Comparison of ENCODE assay signal across 8 cellular contexts in genomic region chr7:116499168-116500070, GRCh38. TPM values are rescaled to one million over a fixed set of nuclear protein-coding genes. Genes with fewer than 3 reads are reported as not detected.
DNase-seq lines count a peak whose midpoint lies in the region; ATAC-seq and TF ChIP-seq lines count a peak whose summit lies in the region.

A gene with protein sequence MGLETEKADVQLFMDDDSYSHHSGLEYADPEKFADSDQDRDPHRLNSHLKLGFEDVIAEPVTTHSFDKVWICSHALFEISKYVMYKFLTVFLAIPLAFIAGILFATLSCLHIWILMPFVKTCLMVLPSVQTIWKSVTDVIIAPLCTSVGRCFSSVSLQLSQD (plus strand): TSS chr7:116499738. CDS start chr7:116499782, 44 bp downstream.

- CTCF ChIA-PET in activated CD8-positive, alpha-beta T cell treated with anti-CD3 and anti-CD28 coated beads for 36 hours (lab: Charles Lee) = no interaction called here

- 6 to 23% methylated on average over 7 to 8 of the region's 85 CpGs for WGBS in esophagus squamous epithelium, 2 donors
- WGBS in urinary bladder = 3% methylated on average over 84 of the region's 85 CpGs

- no peaks in the 10 kb centered on the region for H3K9me3 Mint-ChIP-seq in activated CD8-positive, alpha-beta T cell treated with anti-CD3 and anti-CD28 coated beads for 36 hours

- no peaks in the 10 kb centered on the region for H3K36me3 Mint-ChIP-seq in activated CD8-positive, alpha-beta T cell treated with anti-CD3 and anti-CD28 coated beads for 36 hours (ENCODE audit: low read depth)

- H3K27ac Mint-ChIP-seq in activated CD8-positive, alpha-beta T cell treated with anti-CD3 and anti-CD28 coated beads for 36 hours = no peak within 1 kb of the TSS

- DNase-seq in stimulated activated CD4-positive, alpha-beta T cell treated with anti-CD3 and anti-CD28 coated beads, Interleukin-1b, Interleukin-23, amount 100 ng/mL, for 48 hours = peak; percentile 2
- no peak for DNase-seq in stimulated activated CD4-positive, alpha-beta T cell treated with anti-CD3 and anti-CD28 coated beads, Interleukin-2, amount 100 ng/mL, for 48 hours
- DNase-seq in HL-60 (ENCODE audit: low read depth in 1 of 2, low spot score in 1 of 2) (no peak), esophagus squamous epithelium (lab: John Stamatoyannopoulos, UW) (no peak)
- peak; percentile 30 for DNase-seq in activated CD8-positive, alpha-beta T cell treated with anti-CD3 and anti-CD28 coated beads for 36 hours

- H3K27me3 Mint-ChIP-seq in activated CD8-positive, alpha-beta T cell treated with anti-CD3 and anti-CD28 coated beads for 36 hours = peaks cover 40% of the 10 kb centered on the region

- ATAC-seq in activated CD8-positive, alpha-beta T cell treated with anti-CD3 and anti-CD28 coated beads for 36 hours = peak; percentile 50
- ATAC-seq in HG03342 (IDR thresholded peaks at IDR 0.05; ENCODE audit: unreplicated experiment) = no peak

- TF ChIP-seq POLR2A in esophagus squamous epithelium (IDR thresholded peaks at IDR 0.05) = peak in 2 of 4 donors; percentile 62 to 68

- intact Hi-C loops in activated CD8-positive, alpha-beta T cell treated with anti-CD3 and anti-CD28 coated beads for 36 hours (cut with micrococcal nuclease) = no loop called here
- intact Hi-C loops in esophagus squamous epithelium (cut with DNase I) = no loop called here

- H3K9ac ChIP-seq in muscle layer of colon (ENCODE audit: low read length) = peak within 1 kb of the TSS; percentile 97

- H3K27me3 ChIP-seq in HL-60 (ENCODE audit: insufficient read depth, poor library complexity, severe bottlenecking) = peaks cover 33% of the 10 kb centered on the region
- no peaks in the 10 kb centered on the region for H3K27me3 ChIP-seq in esophagus squamous epithelium
- no peaks in the 10 kb centered on the region for H3K27me3 ChIP-seq in muscle layer of colon (ENCODE audit: control insufficient read depth in 1 of 2, insufficient read depth in 2 of 2, low read length in 2 of 2)

- H3K4me3 ChIP-seq in HL-60 (replicated peaks; ENCODE audit: insufficient read depth, low read length) (peak within 1 kb of the TSS; percentile 18), esophagus squamous epithelium (peak within 1 kb of the TSS; percentile 76 to 94 (median 88)), muscle layer of colon (ENCODE audit: low read depth in 1 of 2, low read length in 2 of 2) (peak within 1 kb of the TSS; percentile 72 to 92), urinary bladder (ENCODE audit: low read depth, low read length) (peak within 1 kb of the TSS; percentile 52)

- TF ChIP-seq CTCF in HL-60 (IDR thresholded peaks at IDR 0.05; ENCODE audit: insufficient read depth, low read length) = no peak
- TF ChIP-seq CTCF in activated CD8-positive, alpha-beta T cell treated with anti-CD3 and anti-CD28 coated beads for 36 hours (IDR thresholded peaks at IDR 0.05) = no peak
- no peak for TF ChIP-seq CTCF in esophagus squamous epithelium (IDR thresholded peaks at IDR 0.05)

- no peak within 1 kb of the TSS for H3K27ac ChIP-seq in HL-60 (replicated peaks)
- peak within 1 kb of the TSS; percentile 97 to 98 (median 98) for H3K27ac ChIP-seq in esophagus squamous epithelium
- H3K27ac ChIP-seq in muscle layer of colon (ENCODE audit: low read depth, low read length) = peak within 1 kb of the TSS; percentile 95
- H3K27ac ChIP-seq in urinary bladder (ENCODE audit: low read depth) = peak within 1 kb of the TSS; percentile 80

- H3K4me1 ChIP-seq in esophagus squamous epithelium = peaks cover 6 to 49% (median 10%) of the 10 kb centered on the region in 3 donors
- H3K4me1 ChIP-seq in muscle layer of colon (ENCODE audit: insufficient read depth, low read length) = peaks cover 10% of the 10 kb centered on the region
- H3K4me1 ChIP-seq in urinary bladder (ENCODE audit: insufficient read depth) = no peaks in the 10 kb centered on the region

- peak within 1 kb of the TSS; percentile 48 for H3K4me3 Mint-ChIP-seq in activated CD8-positive, alpha-beta T cell treated with anti-CD3 and anti-CD28 coated beads for 36 hours

- peaks cover 10% of the 10 kb centered on the region for H3K4me1 Mint-ChIP-seq in activated CD8-positive, alpha-beta T cell treated with anti-CD3 and anti-CD28 coated beads for 36 hours (ENCODE audit: low read depth)

- no peaks in the 10 kb centered on the region for H3K36me3 ChIP-seq in esophagus squamous epithelium
- H3K36me3 ChIP-seq in muscle layer of colon (ENCODE audit: insufficient read depth, low read length) = no peaks in the 10 kb centered on the region
- no peaks in the 10 kb centered on the region for H3K36me3 ChIP-seq in urinary bladder (ENCODE audit: insufficient read depth)

- H3K9me3 ChIP-seq in esophagus squamous epithelium (no peaks in the 10 kb centered on the region), muscle layer of colon (ENCODE audit: low read length) (no peaks in the 10 kb centered on the region)

- POLR2A ChIA-PET in activated CD8-positive, alpha-beta T cell treated with anti-CD3 and anti-CD28 coated beads for 36 hours (lab: Charles Lee) = interaction anchor here (0.7 kb wide), 1 partner anchor 136 kb away, joined by 3 read pairs; no protein-coding TSS in a partner anchor

RNA-seq across cellular contexts. Expression of the gene that starts here (rescaled TPM):
- total RNA-seq in activated CD8-positive, alpha-beta T cell treated with anti-CD3 and anti-CD28 coated beads for 36 hours = not detected
- total RNA-seq in esophagus squamous epithelium (10 to 100 TPM; 31.8 to 85.3 (median 73.4) TPM), urinary bladder (139 TPM)
- 86.5 TPM for polyA plus RNA-seq in urinary bladder

Comparison
In these comparisons a context has a peak if more than half of its experiments do, and no peak if none do; other contexts are left out.
1. RNA of the gene that starts here (total RNA-seq): 139 TPM in urinary bladder (single experiment) and 31.8 to 85.3 TPM in esophagus squamous epithelium; not detected in activated CD8-positive, alpha-beta T cell treated with anti-CD3 and anti-CD28 coated beads for 36 hours; every median in the first group is over 10 times any median in the second.
2. Peak in DNase-seq and ATAC-seq in activated CD8-positive, alpha-beta T cell treated with anti-CD3 and anti-CD28 coated beads for 36 hours; RNA of the gene not detected or under 1 TPM.
3. H3K4me3 ChIP-seq: peak in every context shown above with its lines; median percentile 88 in esophagus squamous epithelium; 82 in muscle layer of colon; 52 in urinary bladder; 18 in HL-60.